ENCODE assay signal across 14 cellular contexts in the genomic region with DNA sequence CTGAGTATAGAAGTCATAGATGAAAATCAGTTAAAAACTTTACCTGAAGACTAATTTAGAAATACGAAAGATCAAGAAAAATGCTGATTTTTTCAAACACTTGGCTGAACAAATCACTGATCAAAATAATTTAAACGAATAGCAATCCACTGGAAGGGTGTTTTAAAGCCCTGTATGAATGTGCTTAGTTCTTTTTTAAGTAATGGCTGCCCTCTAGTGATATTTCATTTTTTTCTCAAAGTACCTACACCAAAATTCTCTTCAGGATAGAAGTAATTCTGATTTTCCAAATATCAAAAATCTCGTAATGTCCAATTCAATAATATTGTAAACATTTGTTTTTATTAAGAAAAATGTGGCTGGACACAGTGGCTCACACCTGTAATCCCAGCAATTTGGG. TPM values are rescaled to one million over a fixed set of nuclear protein-coding genes. Genes with fewer than 3 reads are reported as not detected.
A peak's percentile ranks its signal among the peaks of the same experiment; 100 is the strongest.
DNase-seq lines count a peak whose midpoint lies in the region; ATAC-seq, FAIRE-seq and TF ChIP-seq lines count a peak whose summit lies in the region.
"Had no signal": no experiment of that assay in that cellular context is flagged by ENCODE, and none has a peak within 500 bp of the region (broad histone marks: within the 10 kb centered on the region; RNA-seq: fewer than 3 reads in every experiment).

No MANE protein-coding gene starts in this region.

- intact Hi-C loops in kidney (cut with DNase I), result no loop called here

- TF ChIP-seq CTCF in HEK293 (tag by site-specific recombination; IDR thresholded peaks at IDR 0.05), result no peak
- TF ChIP-seq CTCF in kidney (IDR thresholded peaks at IDR 0.05; ENCODE audit: borderline replicate concordance, extremely low read depth, insufficient read depth), result no peak

- POLR2A ChIA-PET in HEK293 (lab: Yijun Ruan, JAX), result no interaction called here

- H3K4me1 ChIP-seq in HEK293 (ENCODE audit: control insufficient read depth, insufficient read depth, low read length) (peaks cover 4% of the 10 kb centered on the region; the same call in 1 of the 2 replicates), adipocyte (ENCODE audit: control insufficient read depth, insufficient read depth, low read length) (peaks cover 24% of the 10 kb centered on the region), kidney (ENCODE audit: control insufficient read depth in 1 of 2, insufficient read depth in 1 of 2, low read depth in 1 of 2, low read length in 2 of 2) (no peaks in the 10 kb centered on the region)
- H3K4me1 ChIP-seq: vagina had no signal

- no peak for ATAC-seq in HG03097 (IDR thresholded peaks at IDR 0.05; ENCODE audit: low FRiP score, unreplicated experiment)
- ATAC-seq: activated T-cell treated with anti-CD3 and anti-CD28 coated beads, Interleukin-2, amount 50 U/mL, for 4 hours had no signal

- no peaks in the 10 kb centered on the region for H3K27me3 ChIP-seq in adipocyte (replicated peaks; ENCODE audit: control insufficient read depth, insufficient read depth, low read length)
- H3K27me3 ChIP-seq: vagina had no signal

- H3K9me3 ChIP-seq in HEK293 (ENCODE audit: control insufficient read depth, insufficient read depth, low read depth, low read length), result no peaks in the 10 kb centered on the region
- no peaks in the 10 kb centered on the region for H3K9me3 ChIP-seq in adipocyte (ENCODE audit: control insufficient read depth, low read length)
- H3K9me3 ChIP-seq in kidney (ENCODE audit: control insufficient read depth in 1 of 2, low read length in 2 of 2), result no peaks in the 10 kb centered on the region
- H3K9me3 ChIP-seq: vagina had no signal

- CTCF ChIA-PET in HEK293 (lab: Yijun Ruan, JAX), result interaction anchor here (0.5 to 4.3 kb wide), 7 partner anchors 15 to 461 kb away, joined by 3 to 23 read pairs (median 3); partner anchors contain the start of gene MED23

- peak; percentile 6 for DNase-seq in ACHN
- DNase-seq in adipocyte (ENCODE audit: low read depth), result peak; percentile 14
- DNase-seq in kidney, result no peak
- no peak for DNase-seq in GM03348 (ENCODE audit: low spot score)
- no peak for DNase-seq in amygdala (lab: John Stamatoyannopoulos, UW)
- DNase-seq in DMS153 (lab: John Stamatoyannopoulos, UW), result no peak
- DNase-seq: activated CD4-positive, alpha-beta T cell treated with anti-CD3 and anti-CD28 coated beads for 1 hour; activated T-cell treated with anti-CD3 and anti-CD28 coated beads, Interleukin-2, amount 50 U/mL, for 4 hours; foreskin fibroblast; stimulated activated CD4-positive, alpha-beta T cell treated with anti-CD3 and anti-CD28 coated beads, Interleukin-1b, Interleukin-23, amount 100 ng/mL, for 48 hours had no signal

- no peak overlapping the region for H3K4me3 ChIP-seq in HEK293 (ENCODE audit: low read depth, low read length)
- H3K4me3 ChIP-seq in adipocyte (ENCODE audit: low read length), result no peak overlapping the region
- no peak overlapping the region for H3K4me3 ChIP-seq in kidney (ENCODE audit: low read length in 2 of 2)
- H3K4me3 ChIP-seq: vagina had no signal

- in situ Hi-C loops in ACHN (cut with HindIII; ENCODE audit: low pct_ligation_motif_present, low pct_unique_long_range_greater_than_20kb, low sequenced_read_pairs), result no loop called here

- peaks cover 0 to 9% of the 10 kb centered on the region in 2 experiments; a peak in 1 of 3 replicates for H3K36me3 ChIP-seq in HEK293 (ENCODE audit: control insufficient read depth in 2 of 2, insufficient read depth in 1 of 2, low read length in 2 of 2)
- peaks cover 6% of the 10 kb centered on the region for H3K36me3 ChIP-seq in adipocyte (ENCODE audit: control insufficient read depth, insufficient read depth, low read length, severe bottlenecking)
- H3K36me3 ChIP-seq in kidney (ENCODE audit: control insufficient read depth in 1 of 2, insufficient read depth in 2 of 2, low read length in 2 of 2), result peaks cover 2 to 7% of the 10 kb centered on the region in 2 donors

- H3K9ac ChIP-seq in adipocyte (ENCODE audit: low read length), result no peak overlapping the region
- H3K9ac ChIP-seq in kidney (ENCODE audit: low read length in 2 of 2), result no peak overlapping the region

- peak; percentile 29 for FAIRE-seq in kidney (lab: Jason Lieb, UNC)

- H3K27ac ChIP-seq in HEK293 (ENCODE audit: extremely low read depth, low read depth, low read length) (no peak overlapping the region), kidney (ENCODE audit: low read depth in 2 of 2, low read length in 2 of 2) (no peak overlapping the region)
- H3K27ac ChIP-seq: HL-60, vagina had no signal

TF ChIP-seq in HEK293, 187 proteins besides CTCF, POLR2A, EP300 and RAD21:
- no peak for TF ChIP-seq ZNF830 (tag by site-specific recombination; IDR thresholded peaks at IDR 0.05; ENCODE audit: low read depth)
- TF ChIP-seq ZNF654 (tag by site-specific recombination; IDR thresholded peaks at IDR 0.05; ENCODE audit: low read depth), result peak; percentile 34; the same call in 1 of the 2 replicates
TF ChIP-seq in HEK293: peak in this region for 1.

RNA-seq across cellular contexts. Expression of gene AKAP7, which starts 32.5 kb away (rescaled TPM):
- 12.0 TPM for total RNA-seq in kidney
- 7.9 TPM for polyA plus RNA-seq in kidney (ENCODE audit: insufficient read depth, low read depth, low replicate concordance)

Comparison
In these comparisons a context has a peak if more than half of its experiments do, and no peak if none do; other contexts are left out.
1. DNase-seq: peak in ACHN (single experiment) and adipocyte (single experiment); none in kidney (single experiment), GM03348 (single experiment), amygdala (0 of 56) and DMS153 (single experiment).